ENCODE assay signal across 18 cellular contexts in the genomic region with DNA sequence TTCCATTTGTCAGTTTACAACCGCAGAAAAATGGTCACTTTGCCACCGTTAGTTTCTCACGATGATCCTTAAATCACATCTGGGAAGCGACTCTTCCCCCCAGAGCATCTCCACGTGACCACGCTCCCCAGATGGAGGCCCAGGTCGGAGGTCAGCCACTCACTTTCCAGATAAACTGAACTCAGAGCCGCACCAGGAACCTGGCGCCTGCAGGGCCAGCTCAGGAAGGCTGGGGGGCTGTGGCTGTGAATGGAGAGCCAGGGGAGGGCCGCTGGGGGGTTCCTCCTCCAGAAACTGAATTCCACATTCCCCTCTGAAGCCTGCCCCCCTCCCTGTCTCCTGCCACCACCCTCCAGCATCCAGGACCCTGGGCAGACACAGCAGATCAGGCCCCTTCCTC. TPM values are rescaled to one million over a fixed set of nuclear protein-coding genes. Genes with fewer than 3 reads are reported as not detected.
DNase-seq lines count a peak whose midpoint lies in the region; ATAC-seq and TF ChIP-seq lines count a peak whose summit lies in the region.
"Had no signal": no experiment of that assay in that cellular context is flagged by ENCODE, and none has a peak within 500 bp of the region (broad histone marks: within the 10 kb centered on the region; RNA-seq: fewer than 3 reads in every experiment).

No MANE protein-coding gene starts in this region.

- intact Hi-C loops in left lung (cut with DNase I), result no loop called here

- no peak overlapping the region for H2BK120ac ChIP-seq in H9 (ENCODE audit: low read depth, low read length, poor library complexity, severe bottlenecking)

- WGBS in H9 (ENCODE audit: extremely low coverage, insufficient read length, low lambda C conversion rate), result no CpG with 5 or more reads among the region's 10 CpGs

- no peak overlapping the region for H3K56ac ChIP-seq in H9 (ENCODE audit: insufficient read length, low read depth, low read length)

- H3K36me3 Mint-ChIP-seq in H9 (ENCODE audit: insufficient read depth in 1 of 3, low read depth in 3 of 3), result no peaks in the 10 kb centered on the region
- H3K36me3 Mint-ChIP-seq in WTC11, result no peaks in the 10 kb centered on the region
- H3K36me3 Mint-ChIP-seq in progenitor cell of endocrine pancreas (ENCODE audit: insufficient read depth), result no peaks in the 10 kb centered on the region
- H3K36me3 Mint-ChIP-seq: CD8-positive, alpha-beta memory T cell had no signal

- H4K5ac ChIP-seq in H9 (ENCODE audit: insufficient read length, low read depth, low read length), result no peak overlapping the region

- H3K27ac Mint-ChIP-seq in H9, result 0 out of 7 replicates have a peak overlapping the region, but pooled peaks of 2 of the 3 experiments have one; percentile 9 to 20
- H3K27ac Mint-ChIP-seq in WTC11, result no peak overlapping the region
- peak overlapping the region; percentile 86 for H3K27ac Mint-ChIP-seq in progenitor cell of endocrine pancreas

- H3K23ac ChIP-seq in H9 (ENCODE audit: insufficient read length, low read depth, low read length), result no peak overlapping the region

- DNase-seq in H9 (no peak), WTC11 (ENCODE audit: low spot score) (no peak), left lung (peak; percentile 17 to 53), progenitor cell of endocrine pancreas (ENCODE audit: low spot score, unreplicated experiment) (no peak), NCI-H1092 (lab: John Stamatoyannopoulos, UW) (no peak)
- no peak for DNase-seq in stimulated activated naive CD8-positive, alpha-beta T cell treated with anti-CD3 and anti-CD28 coated beads, Interleukin-15, Interleukin-2, amounts not matched to agents 100 U/mL and 50 U/mL, for 24 hours
- DNase-seq: C1 segment of cervical spinal cord, IMR-90, Karpas-422, NCI-H1436 treated with DMSO at 0.1 percent for 48 hours, NCI-H2029 treated with DMSO at 0.1 percent for 48 hours, NCI-H2171, PC-3 had no signal

- H3K79me2 ChIP-seq in H9 (ENCODE audit: insufficient read depth, low read length), result no peaks in the 10 kb centered on the region

- H3K27me3 Mint-ChIP-seq in H9 (ENCODE audit: low read depth) (peaks cover 9% of the 10 kb centered on the region), WTC11 (ENCODE audit: low read depth) (no peaks in the 10 kb centered on the region; the same call in 1 of the 2 replicates), progenitor cell of endocrine pancreas (peaks cover 13% of the 10 kb centered on the region)

- H2BK12ac ChIP-seq in H9 (ENCODE audit: insufficient read length, low read depth, low read length), result no peak overlapping the region

- no peak overlapping the region for H2AFZ ChIP-seq in H9 (ENCODE audit: low read length)

- POLR2A ChIA-PET in WTC11 (lab: Charles Lee), result no interaction called here

- no peaks in the 10 kb centered on the region for H3K9me3 ChIP-seq in H9 (ENCODE audit: control insufficient read depth, low read depth, low read length)
- no peaks in the 10 kb centered on the region for H3K9me3 ChIP-seq in left lung
- H3K9me3 ChIP-seq: SJSA1 had no signal

- H4K8ac ChIP-seq in H9 (replicated peaks; ENCODE audit: insufficient read length, low read depth, low read length), result no peak overlapping the region

- no peak overlapping the region for H3T11ph ChIP-seq in H9 (ENCODE audit: low read length)

- no peaks in the 10 kb centered on the region for H3K9me3 Mint-ChIP-seq in H9
- no peaks in the 10 kb centered on the region for H3K9me3 Mint-ChIP-seq in WTC11
- H3K9me3 Mint-ChIP-seq in progenitor cell of endocrine pancreas (ENCODE audit: low read depth), result no peaks in the 10 kb centered on the region
- H3K9me3 Mint-ChIP-seq: CD8-positive, alpha-beta memory T cell had no signal

- H3K4me1 ChIP-seq in H9 (ENCODE audit: insufficient read depth, low read length) (no peaks in the 10 kb centered on the region; the same call in 1 of the 2 replicates), left lung (no peaks in the 10 kb centered on the region)
- H3K4me1 ChIP-seq: SJSA1 had no signal

- H2BK15ac ChIP-seq in H9 (ENCODE audit: low read depth, low read length), result no peak overlapping the region

- no peak overlapping the region for H2BK20ac ChIP-seq in H9 (ENCODE audit: low read depth, low read length, poor library complexity, severe bottlenecking)

- H3K4me3 Mint-ChIP-seq in H9 (no peak overlapping the region), WTC11 (no peak overlapping the region), progenitor cell of endocrine pancreas (ENCODE audit: low read depth) (no peak overlapping the region)
- H3K4me3 Mint-ChIP-seq: CD8-positive, alpha-beta memory T cell had no signal

- H3K23me2 ChIP-seq in H9 (ENCODE audit: insufficient read length, low read depth, low read length, poor library complexity, severe bottlenecking), result peaks cover 2% of the 10 kb centered on the region

- ATAC-seq in WTC11 (no peak), left lung (no peak), GM19328 (IDR thresholded peaks at IDR 0.05; ENCODE audit: unreplicated experiment) (no peak)
- no peak for ATAC-seq in stimulated activated naive CD8-positive, alpha-beta T cell treated with anti-CD3 and anti-CD28 coated beads, Interleukin-15, Interleukin-2, amounts not matched to agents 100 U/mL and 50 U/mL, for 24 hours
- ATAC-seq: PC-3 had no signal

- H3K4me2 ChIP-seq in H9 (ENCODE audit: insufficient read depth, insufficient read length, low read length), result no peak overlapping the region

- H3K27ac ChIP-seq in H9 (ENCODE audit: insufficient read length, low read depth, low read length) (no peak overlapping the region), left lung (no peak overlapping the region)
- H3K27ac ChIP-seq: HL-60, RWPE1, SJSA1 had no signal

- no peak for TF ChIP-seq CTCF in H9 (conservative IDR thresholded peaks at IDR 0.05)
- TF ChIP-seq CTCF in WTC11 (IDR thresholded peaks at IDR 0.05), result no peak
- no peak for TF ChIP-seq CTCF in left lung (IDR thresholded peaks at IDR 0.05)
- TF ChIP-seq CTCF in progenitor cell of endocrine pancreas (IDR thresholded peaks at IDR 0.05; ENCODE audit: unreplicated experiment), result no peak

- no peaks in the 10 kb centered on the region for H4K20me1 ChIP-seq in H9 (ENCODE audit: control insufficient read depth, insufficient read depth, insufficient read length)

- H3K4me1 Mint-ChIP-seq in H9 (peaks cover 25 to 27% of the 10 kb centered on the region in 2 experiments), WTC11 (peaks cover 21% of the 10 kb centered on the region), progenitor cell of endocrine pancreas (ENCODE audit: low read depth) (peaks cover 24% of the 10 kb centered on the region)
- H3K4me1 Mint-ChIP-seq: CD8-positive, alpha-beta memory T cell had no signal

- no peak overlapping the region; the same call in 1 of the 2 replicates for H3K14ac ChIP-seq in H9 (ENCODE audit: insufficient read depth, low read length)

- H3K4me3 ChIP-seq in left lung, result no peak overlapping the region
- H3K4me3 ChIP-seq: SJSA1 had no signal

- H3K9ac ChIP-seq in H9 (ENCODE audit: extremely low read depth, insufficient read length, low read length), result no peak overlapping the region

- H2BK5ac ChIP-seq in H9 (ENCODE audit: insufficient read length, low read length), result no peak overlapping the region

- H4K91ac ChIP-seq in H9 (ENCODE audit: insufficient read length, low read depth, low read length), result no peak overlapping the region

- H3K27me3 ChIP-seq in H9 (ENCODE audit: insufficient read depth, low read length) (no peaks in the 10 kb centered on the region), left lung (peaks cover 0 to 8% of the 10 kb centered on the region in 2 donors)
- H3K27me3 ChIP-seq: SJSA1 had no signal

- H3K79me1 ChIP-seq in H9 (ENCODE audit: insufficient read depth, low read depth, low read length, poor library complexity, severe bottlenecking), result no peaks in the 10 kb centered on the region

- no peak overlapping the region for H3K18ac ChIP-seq in H9 (ENCODE audit: insufficient read length, low read depth, low read length)

- H2AK5ac ChIP-seq in H9 (ENCODE audit: insufficient read length, low read length), result no peak overlapping the region

- no peaks in the 10 kb centered on the region for H3K36me3 ChIP-seq in left lung
- H3K36me3 ChIP-seq: SJSA1 had no signal

- CTCF ChIA-PET in WTC11 (lab: Charles Lee), result interaction anchor here (1.2 kb wide), 1 partner anchor 445 kb away, joined by 3 read pairs; no protein-coding TSS in a partner anchor

- no peak overlapping the region for H3K4ac ChIP-seq in H9 (ENCODE audit: low read depth, low read length)

TF ChIP-seq in WTC11, 78 proteins besides CTCF, POLR2A, EP300 and RAD21:
- TF ChIP-seq, protein P1, sequence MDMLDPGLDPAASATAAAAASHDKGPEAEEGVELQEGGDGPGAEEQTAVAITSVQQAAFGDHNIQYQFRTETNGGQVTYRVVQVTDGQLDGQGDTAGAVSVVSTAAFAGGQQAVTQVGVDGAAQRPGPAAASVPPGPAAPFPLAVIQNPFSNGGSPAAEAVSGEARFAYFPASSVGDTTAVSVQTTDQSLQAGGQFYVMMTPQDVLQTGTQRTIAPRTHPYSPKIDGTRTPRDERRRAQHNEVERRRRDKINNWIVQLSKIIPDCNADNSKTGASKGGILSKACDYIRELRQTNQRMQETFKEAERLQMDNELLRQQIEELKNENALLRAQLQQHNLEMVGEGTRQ (CRISPR knock-in tag; IDR thresholded peaks at IDR 0.05), result 0 out of 2 replicates have a peak, but pooled peaks have one; percentile 16
- TF ChIP-seq ETV6 (CRISPR knock-in tag; IDR thresholded peaks at IDR 0.05), result no peak

RNA-seq across cellular contexts. Expression of a gene that starts 55.2 kb away (rescaled TPM):
- total RNA-seq in H9 (2021) (2.7 and 2.8 TPM in 2 replicates), WTC11 (2021) (20.6 to 25.3 TPM (median 20.7 TPM) in 3 replicates), left lung (10 to 100 TPM in 1 of 2 donors, 1 to 10 TPM in 1; 6.3 to 12.8 TPM), progenitor cell of endocrine pancreas (75.3 and 79.1 TPM in 2 replicates)

Comparison
In these comparisons a context has a peak if more than half of its experiments do, and no peak if none do; other contexts are left out.
1. DNase-seq: peak in left lung (2 of 2); none in H9 (single experiment), WTC11 (single experiment), progenitor cell of endocrine pancreas (single experiment), NCI-H1092 (single experiment) and stimulated activated naive CD8-positive, alpha-beta T cell treated with anti-CD3 and anti-CD28 coated beads, Interleukin-15, Interleukin-2, amounts not matched to agents 100 U/mL and 50 U/mL, for 24 hours (single experiment).